9 cellular contexts compared by ENCODE assay signal in genomic region chr9:94921072-94921471, GRCh38.
A peak's percentile ranks its signal among the peaks of the same experiment; 100 is the strongest.
DNase-seq lines count a peak whose midpoint lies in the region; ATAC-seq and TF ChIP-seq lines count a peak whose summit lies in the region.
"Had no signal": no experiment of that assay in that cellular context is flagged by ENCODE, and none has a peak within 500 bp of the region (broad histone marks: within the 10 kb centered on the region; RNA-seq: fewer than 3 reads in every experiment).

No MANE protein-coding gene starts in this region.

- H3K36me3 ChIP-seq in SJCRH30, result no peaks in the 10 kb centered on the region
- H3K36me3 ChIP-seq in osteoblast (ENCODE audit: insufficient read depth, low read length), result peaks cover 10% of the 10 kb centered on the region

- H3K9me3 ChIP-seq in SJCRH30 (replicated peaks), result no peaks in the 10 kb centered on the region
- H3K9me3 ChIP-seq in osteoblast (ENCODE audit: low read depth, low read length), result no peaks in the 10 kb centered on the region

- no peak for ATAC-seq in left colon
- ATAC-seq in GM19395 (IDR thresholded peaks at IDR 0.05; ENCODE audit: unreplicated experiment), result no peak

- H3K27ac ChIP-seq in SJCRH30 (peak overlapping the region; percentile 89), osteoblast (ENCODE audit: low read depth, low read length) (peak overlapping the region; percentile 97)
- H3K27ac ChIP-seq: VCaP had no signal

- H3K4me1 ChIP-seq in SJCRH30 (peaks cover 45% of the 10 kb centered on the region), osteoblast (ENCODE audit: insufficient read depth, low read length) (peaks cover 52% of the 10 kb centered on the region)

- H3K27me3 ChIP-seq in SJCRH30, result no peaks in the 10 kb centered on the region
- no peaks in the 10 kb centered on the region for H3K27me3 ChIP-seq in osteoblast (ENCODE audit: insufficient read depth, low read length)

- DNase-seq in AG08395 (ENCODE audit: low spot score), result peak; percentile 67
- no peak for DNase-seq in SJCRH30
- peak; percentile 33 for DNase-seq in fibroblast of gingiva (ENCODE audit: low read depth)
- DNase-seq in osteoblast (ENCODE audit: insufficient read length, low spot score, missing footprints), result no peak
- no peak for DNase-seq in Ammon's horn (ENCODE audit: low spot score)
- no peak for DNase-seq in left colon
- no peak for DNase-seq in posterior cingulate gyrus

- intact Hi-C loops in left colon (cut with DNase I, micrococcal nuclease) (no loop called here), posterior cingulate gyrus (cut with DNase I) (no loop called here)

- TF ChIP-seq CTCF in osteoblast (IDR thresholded peaks at IDR 0.05; ENCODE audit: extremely low read depth, low read depth, low read length), result no peak

- H2AFZ ChIP-seq in osteoblast (ENCODE audit: low read length), result no peak overlapping the region

- H3K4me3 ChIP-seq in SJCRH30, result no peak overlapping the region
- H3K4me3 ChIP-seq in osteoblast (ENCODE audit: insufficient read depth, low read length), result peak overlapping the region; percentile 29

- no peaks in the 10 kb centered on the region for H4K20me1 ChIP-seq in osteoblast (ENCODE audit: insufficient read depth, low read length)

- peaks cover 34% of the 10 kb centered on the region for H3K79me2 ChIP-seq in osteoblast (ENCODE audit: insufficient read depth, low read length)

- peak overlapping the region; percentile 74 for H3K4me2 ChIP-seq in osteoblast (ENCODE audit: insufficient read depth, low read length)

Comparison
In these comparisons a context has a peak if more than half of its experiments do, and no peak if none do; other contexts are left out.
1. DNase-seq: peak in AG08395 (single experiment) and fibroblast of gingiva (single experiment); none in SJCRH30 (0 of 2), osteoblast (single experiment), Ammon's horn (single experiment), left colon (0 of 2) and posterior cingulate gyrus (0 of 10).